In genomic region chr7:40604601-40605438, GRCh38 we compare ENCODE assay signal across 8 cellular contexts.
DNase-seq lines count a peak whose midpoint lies in the region; ATAC-seq lines count a peak whose summit lies in the region.

No MANE protein-coding gene starts in this region.

- H3K9me3 ChIP-seq in right cardiac atrium (ENCODE audit: control insufficient read depth, low read length): no peaks in the 10 kb centered on the region

- no peaks in the 10 kb centered on the region for H3K27me3 ChIP-seq in right cardiac atrium (ENCODE audit: control insufficient read depth, insufficient read depth)

- no peak overlapping the region for H3K27ac ChIP-seq in right cardiac atrium (ENCODE audit: low read length)

- ATAC-seq in GM21367 (IDR thresholded peaks at IDR 0.05; ENCODE audit: unreplicated experiment) (peak; percentile 91), right cardiac atrium (peak; percentile 75 to 89), sciatic nerve (peak; percentile 89)

- H3K4me3 ChIP-seq in right cardiac atrium (ENCODE audit: low read length): no peak overlapping the region

- H3K4me1 ChIP-seq in right cardiac atrium (ENCODE audit: control insufficient read depth, insufficient read depth, low read length): no peaks in the 10 kb centered on the region

- DNase-seq in NCI-H446 (lab: John Stamatoyannopoulos, UW) (peak; percentile 17 to 49), NCI-H446 treated with DMSO at 0.1 percent for 48 hours (lab: John Stamatoyannopoulos, UW) (no peak), HT1080 (ENCODE audit: low read depth) (peak; percentile 9), right cardiac atrium (peak; percentile 57 to 83 (median 82)), sciatic nerve (ENCODE audit: low spot score) (peak; percentile 68), DMS153 (lab: John Stamatoyannopoulos, UW) (no peak)
- DNase-seq in activated CD8-positive, alpha-beta memory T cell treated with anti-CD3 and anti-CD28 coated beads, Interleukin-2, amount 50 U/mL, for 48 hours: peak; percentile 59

- 34% methylated on average over 17 of the region's 17 CpGs for WGBS in right cardiac atrium

- intact Hi-C loops in right cardiac atrium (cut with DNase I): loop anchor here in 2 of 4 donors (10.0 kb wide), 2 partner anchors 270 to 280 kb away; no protein-coding TSS in a partner anchor
- intact Hi-C loops in sciatic nerve (cut with DNase I): no loop called here

Comparison
In these comparisons a context has a peak if more than half of its experiments do, and no peak if none do; other contexts are left out.
1. DNase-seq: peak in NCI-H446 (2 of 2), HT1080 (single experiment), activated CD8-positive, alpha-beta memory T cell treated with anti-CD3 and anti-CD28 coated beads, Interleukin-2, amount 50 U/mL, for 48 hours (single experiment), right cardiac atrium (3 of 3) and sciatic nerve (single experiment); none in NCI-H446 treated with DMSO at 0.1 percent for 48 hours (single experiment) and DMS153 (single experiment).
2. Peak in every context shown above with its lines, with median percentiles within 50 percentile points of each other: ATAC-seq.